In the genomic region with DNA sequence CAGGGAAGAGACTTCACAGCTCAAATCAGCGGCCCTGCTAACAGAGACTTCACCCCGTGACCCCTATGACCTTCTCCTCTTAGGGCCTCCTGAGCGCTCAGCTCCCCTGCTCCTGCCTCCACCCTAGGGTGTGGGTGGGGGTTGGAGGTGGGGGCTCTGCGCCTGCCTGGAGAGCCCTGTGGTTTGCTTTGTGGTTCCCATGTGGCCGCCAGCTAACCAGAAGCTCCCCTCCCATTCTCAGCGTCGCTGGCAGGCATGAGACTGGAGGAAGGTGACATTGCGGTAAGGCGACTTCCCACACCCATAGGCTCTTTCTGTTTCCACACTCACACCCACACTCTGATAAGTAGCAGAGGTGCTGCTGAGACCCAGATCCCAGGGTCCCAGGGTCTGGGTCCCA, we compare ENCODE assay signal across 13 cellular contexts. TPM values are rescaled to one million over a fixed set of nuclear protein-coding genes. Genes with fewer than 3 reads are reported as not detected.
DNase-seq lines count a peak whose midpoint lies in the region; ATAC-seq, FAIRE-seq and TF ChIP-seq lines count a peak whose summit lies in the region.
"Had no signal": no experiment of that assay in that cellular context is flagged by ENCODE, and none has a peak within 500 bp of the region (broad histone marks: within the 10 kb centered on the region; RNA-seq: fewer than 3 reads in every experiment).

No MANE protein-coding gene starts in this region.

- H3K27ac ChIP-seq in K562 (ENCODE audit: extremely low read depth, low read depth, low read length): no peak overlapping the region
- H3K27ac ChIP-seq in stomach: no peak overlapping the region
- H3K27ac ChIP-seq: psoas muscle, tibial nerve had no signal

- in situ Hi-C loops in K562 (cut with MboI): no loop called here

- TF ChIP-seq CTCF in Loucy (conservative IDR thresholded peaks at IDR 0.05; ENCODE audit: low read length) (no peak), K562 (IDR thresholded peaks at IDR 0.05 in 2 of 3, conservative IDR thresholded peaks at IDR 0.05 in 1 of 3; ENCODE audit: insufficient read depth in 2 of 3, low read depth in 1 of 3, low read length in 3 of 3) (no peak), stomach (IDR thresholded peaks at IDR 0.05) (no peak)
- no peak for TF ChIP-seq CTCF in activated CD8-positive, alpha-beta T cell treated with anti-CD3 and anti-CD28 coated beads for 36 hours (IDR thresholded peaks at IDR 0.05)

- H3K27me3 ChIP-seq in Loucy (ENCODE audit: insufficient read depth, low read length, poor library complexity, severe bottlenecking): no peaks in the 10 kb centered on the region
- H3K27me3 ChIP-seq in K562 (ENCODE audit: control insufficient read depth in 2 of 2, insufficient read depth in 2 of 2, low read length in 2 of 2): no peaks in the 10 kb centered on the region
- H3K27me3 ChIP-seq in stomach: no peaks in the 10 kb centered on the region
- H3K27me3 ChIP-seq: tibial nerve had no signal

- no peak overlapping the region for H3K4me3 Mint-ChIP-seq in activated CD8-positive, alpha-beta T cell treated with anti-CD3 and anti-CD28 coated beads for 36 hours
- H3K4me3 Mint-ChIP-seq: mesothelial cell of epicardium had no signal

- H3K9me1 ChIP-seq in K562 (ENCODE audit: control insufficient read depth, insufficient read depth, low read length): no peaks in the 10 kb centered on the region

- H2AFZ ChIP-seq in Loucy (ENCODE audit: low read length): no peak overlapping the region
- no peak overlapping the region for H2AFZ ChIP-seq in K562 (ENCODE audit: low read depth, low read length)

- H3K4me3 ChIP-seq in Loucy (ENCODE audit: low read length, poor library complexity, severe bottlenecking) (no peak overlapping the region), K562 (no peak overlapping the region), stomach (no peak overlapping the region)
- H3K4me3 ChIP-seq: psoas muscle, tibial nerve had no signal

- H4K20me1 ChIP-seq in Loucy (ENCODE audit: insufficient read depth, low read length, poor library complexity, severe bottlenecking): no peaks in the 10 kb centered on the region
- H4K20me1 ChIP-seq in K562 (replicated peaks; ENCODE audit: control insufficient read depth, insufficient read depth, low read length): no peaks in the 10 kb centered on the region

- peaks cover 44% of the 10 kb centered on the region; the same call in 1 of the 2 replicates for H3K36me3 ChIP-seq in Loucy (ENCODE audit: insufficient read depth, low read length)
- peaks cover 96% of the 10 kb centered on the region; the same call in 2 of the 3 replicates for H3K36me3 ChIP-seq in K562 (ENCODE audit: control insufficient read depth, insufficient read depth, low read length)
- peaks cover 21 to 96% (median 94%) of the 10 kb centered on the region in 4 donors for H3K36me3 ChIP-seq in stomach

- H3K4me2 ChIP-seq in Loucy (ENCODE audit: low read depth, low read length, poor library complexity, severe bottlenecking): peak overlapping the region; percentile 3
- no peak overlapping the region for H3K4me2 ChIP-seq in K562 (ENCODE audit: insufficient read depth, low read length)

- no TSS peak for BruUV-seq in K562 (replicated peaks; lab: Mats Ljungman, UMichigan)

- H3F3A ChIP-seq in Loucy (ENCODE audit: low read depth): no peaks in the 10 kb centered on the region

- H3K9me3 ChIP-seq in Loucy (ENCODE audit: insufficient read depth, low read depth, low read length) (no peaks in the 10 kb centered on the region), K562 (replicated peaks; ENCODE audit: control insufficient read depth, insufficient read depth, low read depth, low read length) (no peaks in the 10 kb centered on the region), stomach (no peaks in the 10 kb centered on the region)
- H3K9me3 ChIP-seq: psoas muscle, tibial nerve had no signal

- H3K27me3 Mint-ChIP-seq in activated CD8-positive, alpha-beta T cell treated with anti-CD3 and anti-CD28 coated beads for 36 hours: no peaks in the 10 kb centered on the region

- intact Hi-C loops in activated CD8-positive, alpha-beta T cell treated with anti-CD3 and anti-CD28 coated beads for 36 hours (cut with micrococcal nuclease): no loop called here
- intact Hi-C loops in K562 (cut with micrococcal nuclease) (no loop called here), stomach (cut with DNase I; ENCODE audit: low total_unique reads) (no loop called here)

- no peak for FAIRE-seq in K562 (lab: Jason Lieb, UNC)
- FAIRE-seq: colon had no signal

- TF ChIP-seq EP300 in K562 (IDR thresholded peaks at IDR 0.05; ENCODE audit: low read length) (no peak), stomach (IDR thresholded peaks at IDR 0.05) (no peak)

- peaks cover 15% of the 10 kb centered on the region for H3K4me1 ChIP-seq in Loucy (ENCODE audit: insufficient read depth, low read length, poor library complexity, severe bottlenecking)
- peaks cover 0 to 4% of the 10 kb centered on the region in 2 experiments; a peak in 1 of 5 replicates for H3K4me1 ChIP-seq in K562 (replicated peaks in 1 of 2; ENCODE audit: control insufficient read depth in 2 of 2, insufficient read depth in 2 of 2, low read length in 2 of 2)
- H3K4me1 ChIP-seq in stomach: no peaks in the 10 kb centered on the region
- H3K4me1 ChIP-seq: psoas muscle, tibial nerve had no signal

- H3K79me2 ChIP-seq in Loucy (ENCODE audit: insufficient read depth, low read length): no peaks in the 10 kb centered on the region
- no peaks in the 10 kb centered on the region for H3K79me2 ChIP-seq in K562 (ENCODE audit: control insufficient read depth, insufficient read depth, low read length)

- POLR2A ChIA-PET in activated CD8-positive, alpha-beta T cell treated with anti-CD3 and anti-CD28 coated beads for 36 hours (lab: Charles Lee): interaction anchor here (0.9 kb wide), 1 partner anchor 12 kb away, joined by 3 read pairs; no protein-coding TSS in a partner anchor
- POLR2A ChIA-PET in K562 (lab: Yijun Ruan, JAX): interaction anchor here (0.6 kb wide), 1 partner anchor 9 kb away, joined by 3 read pairs; no protein-coding TSS in a partner anchor

- peaks cover 20% of the 10 kb centered on the region for H3K4me1 Mint-ChIP-seq in activated CD8-positive, alpha-beta T cell treated with anti-CD3 and anti-CD28 coated beads for 36 hours (ENCODE audit: low read depth)
- H3K4me1 Mint-ChIP-seq: mesothelial cell of epicardium had no signal

- peak; percentile 73 for ATAC-seq in activated CD8-positive, alpha-beta T cell treated with anti-CD3 and anti-CD28 coated beads for 36 hours
- ATAC-seq in K562: peak; percentile 20; the same call in 1 of the 3 replicates
- ATAC-seq: psoas muscle had no signal

- H3K9me3 Mint-ChIP-seq in activated CD8-positive, alpha-beta T cell treated with anti-CD3 and anti-CD28 coated beads for 36 hours: no peaks in the 10 kb centered on the region
- H3K9me3 Mint-ChIP-seq: mesothelial cell of epicardium had no signal

- TF ChIP-seq POLR2A in K562 (conservative IDR thresholded peaks at IDR 0.05): no peak
- TF ChIP-seq POLR2A in stomach (IDR thresholded peaks at IDR 0.05): no peak

- DNase-seq in activated CD8-positive, alpha-beta T cell treated with anti-CD3 and anti-CD28 coated beads for 36 hours: peak; percentile 49
- DNase-seq in K562 (ENCODE audit: extremely low read depth in 1 of 4, low spot score in 3 of 4) (peak in 2 of 4 experiments; percentile 18 to 37), SKM-1 (lab: John Stamatoyannopoulos, UW; ENCODE audit: unreplicated experiment) (no peak), stomach (no peak), SW 1271 (lab: John Stamatoyannopoulos, UW) (no peak), T1000 (lab: John Stamatoyannopoulos, UW) (no peak)
- peak; percentile 17 to 38 for DNase-seq in stimulated activated CD8-positive, alpha-beta memory T cell treated with anti-CD3 and anti-CD28 coated beads, Interleukin-15, amount 100 ng/mL, for 48 hours (ENCODE audit: low read depth in 2 of 2)
- DNase-seq: activated gamma-delta T cell, psoas muscle had no signal

- no peak overlapping the region for H3K9ac ChIP-seq in Loucy (ENCODE audit: low read depth, low read length, poor library complexity, severe bottlenecking)
- no peak overlapping the region for H3K9ac ChIP-seq in K562 (ENCODE audit: insufficient read depth in 1 of 2, low read depth in 2 of 2, low read length in 2 of 2)

- TF ChIP-seq RAD21 in K562 (CRISPR knock-in tag; conservative IDR thresholded peaks at IDR 0.05 in 1 of 2, IDR thresholded peaks at IDR 0.05 in 1 of 2): no peak

- H3K36me3 Mint-ChIP-seq in activated CD8-positive, alpha-beta T cell treated with anti-CD3 and anti-CD28 coated beads for 36 hours (ENCODE audit: low read depth): peaks cover 37% of the 10 kb centered on the region

- H3K9me2 ChIP-seq in Loucy (replicated peaks; ENCODE audit: low read depth, low read length): no peaks in the 10 kb centered on the region

- CTCF ChIA-PET in activated CD8-positive, alpha-beta T cell treated with anti-CD3 and anti-CD28 coated beads for 36 hours (lab: Charles Lee): no interaction called here
- CTCF ChIA-PET in K562 (lab: Yijun Ruan, JAX; ENCODE audit: low intra/inter-chr PET ratio): no interaction called here

- peak overlapping the region; percentile 8 for H3K27ac Mint-ChIP-seq in activated CD8-positive, alpha-beta T cell treated with anti-CD3 and anti-CD28 coated beads for 36 hours
- H3K27ac Mint-ChIP-seq: mesothelial cell of epicardium had no signal

- WGBS in K562 (ENCODE audit: insufficient coverage, low coverage, missing lambda C conversion rate): 69% methylated on average over 9 of the region's 9 CpGs
- 77 to 89% (median 85%) methylated on average over 9 of the region's 9 CpGs for WGBS in stomach, 5 donors

RNA-seq across cellular contexts. Expression of a gene that starts 27.6 kb away (rescaled TPM):
- 1 to 10 TPM; 4.4 to 4.7 TPM for total RNA-seq in activated CD8-positive, alpha-beta T cell treated with anti-CD3 and anti-CD28 coated beads for 36 hours
- total RNA-seq in K562 (2011; cell fraction: chromatin; rRNA removed; ENCODE audit: low replicate concordance): 148 and 195 TPM in 2 replicates
- 85.0 and 125 TPM in 2 replicates for total RNA-seq in K562 (2011; cell fraction: nucleolus; rRNA removed)
- 115 and 137 TPM in 2 replicates for total RNA-seq in K562 (2011; cell fraction: nucleoplasm; rRNA removed)
- total RNA-seq in K562 (2014; rRNA removed) (10.6 and 17.3 TPM in 2 replicates), K562 (2014; rRNA removed; fragmentation: Illumina TruSeq; extraction: Trizol) (10.6 and 13.2 TPM in 2 replicates), K562 (2015; rRNA removed; fragmentation: Illumina TruSeq; extraction: Trizol) (12.5 and 14.6 TPM in 2 replicates), K562 (2021) (19.5 and 20.2 TPM in 2 replicates), stomach (10 to 100 TPM in 2 of 5 donors, 1 to 10 TPM in 3; 2.3 to 41.6 (median 8.3) TPM)
- polyA plus RNA-seq in K562 (2011; rRNA removed) (12.7 and 15.1 TPM in 2 replicates), K562 (2014; fragmentation: Illumina TruSeq; extraction: Trizol) (15.5 and 17.0 TPM in 2 replicates), K562 (2014; fragmentation: Nextera tagmentation; extraction: Ambion mirVana) (1 to 10 TPM; 4.0 to 6.1 TPM), K562 (2014; rRNA removed) (12.5 and 12.8 TPM in 2 replicates), stomach (1 to 10 TPM; 1.1 to 1.7 (median 1.4) TPM)
- polyA plus RNA-seq in K562 (2011; cell fraction: cytosol; rRNA removed): 9.9 and 11.6 TPM in 2 replicates
- 40.1 and 59.5 TPM in 2 replicates for polyA plus RNA-seq in K562 (2011; cell fraction: nucleus; rRNA removed)
- polyA plus RNA-seq in K562 (2012): 11.7 and 15.5 TPM in 2 replicates
- 26.1 and 33.6 TPM in 2 replicates for polyA minus RNA-seq in K562 (2011; rRNA and poly(A)+ RNA removed)
- 9.7 and 11.9 TPM in 2 replicates for polyA minus RNA-seq in K562 (2011; cell fraction: cytosol; rRNA and poly(A)+ RNA removed)
- polyA minus RNA-seq in K562 (2011; cell fraction: nucleus; rRNA and poly(A)+ RNA removed): 43.8 and 54.1 TPM in 2 replicates

Comparison
In these comparisons a context has a peak if more than half of its experiments do, and no peak if none do; other contexts are left out.
1. DNase-seq: peak in activated CD8-positive, alpha-beta T cell treated with anti-CD3 and anti-CD28 coated beads for 36 hours (single experiment) and stimulated activated CD8-positive, alpha-beta memory T cell treated with anti-CD3 and anti-CD28 coated beads, Interleukin-15, amount 100 ng/mL, for 48 hours (2 of 2); none in SKM-1 (single experiment), stomach (single experiment), SW 1271 (0 of 2) and T1000 (single experiment).